ENCODE assay signal across 8 cellular contexts in genomic region chr13:112859817-112860190, GRCh38.
A peak's percentile ranks its signal among the peaks of the same experiment; 100 is the strongest.
DNase-seq lines count a peak whose midpoint lies in the region; ATAC-seq lines count a peak whose summit lies in the region.

No MANE protein-coding gene starts in this region.

- no peaks in the 10 kb centered on the region for H3K27me3 ChIP-seq in MG63

- H3K9me3 ChIP-seq in MG63: no peaks in the 10 kb centered on the region

- no peaks in the 10 kb centered on the region for H3K36me3 ChIP-seq in MG63

- peak; percentile 92 for ATAC-seq in GM21786 (IDR thresholded peaks at IDR 0.05; ENCODE audit: unreplicated experiment)
- ATAC-seq in left lobe of liver: peak; percentile 20
- no peak for ATAC-seq in esophagus mucosa

- no peak overlapping the region for H3K4me3 ChIP-seq in MG63

- DNase-seq in EH (ENCODE audit: low read depth) (peak; percentile 60), RPMI7951 (ENCODE audit: low read depth) (peak; percentile 52), left lobe of liver (ENCODE audit: low spot score) (no peak), MG63 (no peak), 8988T (no peak)
- no peak for DNase-seq in stimulated activated CD4-positive, alpha-beta T cell treated with anti-CD3 and anti-CD28 coated beads, Interleukin-2, amount 100 ng/mL, for 24 hours

Comparison
In these comparisons a context has a peak if more than half of its experiments do, and no peak if none do; other contexts are left out.
1. DNase-seq: peak in EH (single experiment) and RPMI7951 (single experiment); none in left lobe of liver (single experiment), MG63 (single experiment), 8988T (single experiment) and stimulated activated CD4-positive, alpha-beta T cell treated with anti-CD3 and anti-CD28 coated beads, Interleukin-2, amount 100 ng/mL, for 24 hours (0 of 2).